11 cellular contexts compared by ENCODE assay signal in the genomic region with DNA sequence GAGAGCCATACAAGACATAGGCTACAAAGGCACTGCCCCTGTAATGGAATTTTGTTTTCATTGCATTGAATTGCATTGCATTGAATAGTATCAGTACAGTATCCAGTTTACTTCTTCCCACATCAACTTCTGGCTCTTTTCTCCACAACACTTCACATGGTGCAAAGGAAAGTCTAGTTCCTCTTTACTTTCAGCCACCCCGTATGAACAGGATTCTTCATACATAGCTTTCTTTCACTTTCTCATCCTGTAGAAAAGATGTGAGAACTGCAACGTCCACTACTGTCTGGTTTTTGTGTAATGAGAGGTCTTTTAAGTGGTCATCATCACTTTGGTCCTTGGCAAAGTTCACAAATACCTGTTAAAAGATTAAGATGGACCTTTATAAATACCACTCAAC.
DNase-seq lines count a peak whose midpoint lies in the region; ATAC-seq lines count a peak whose summit lies in the region.
"Had no signal": no experiment of that assay in that cellular context is flagged by ENCODE, and none has a peak within 500 bp of the region (broad histone marks: within the 10 kb centered on the region; RNA-seq: fewer than 3 reads in every experiment).

No MANE protein-coding gene starts in this region.

- H3K27me3 Mint-ChIP-seq in stimulated activated naive CD8-positive, alpha-beta T cell treated with anti-CD3 and anti-CD28 coated beads, Interleukin-15, Interleukin-2, amounts not matched to agents 100 ng/mL and 50 ng/mL, for 24 hours = no peaks in the 10 kb centered on the region
- H3K27me3 Mint-ChIP-seq in stimulated activated naive CD8-positive, alpha-beta T cell treated with anti-CD3 and anti-CD28 coated beads, Interleukin-15, amount 100 ng/mL, for 72 hours = no peaks in the 10 kb centered on the region

- no peak for DNase-seq in stimulated activated naive CD8-positive, alpha-beta T cell treated with anti-CD3 and anti-CD28 coated beads, Interleukin-15, amount 100 ng/mL, for 72 hours
- DNase-seq in NCI-H2081 (lab: John Stamatoyannopoulos, UW) (no peak), NCI-H2029 treated with DMSO at 0.1 percent for 48 hours (lab: John Stamatoyannopoulos, UW) (no peak), DMS79 (lab: John Stamatoyannopoulos, UW) (no peak), NCI-H446 treated with DMSO at 0.1 percent for 48 hours (lab: John Stamatoyannopoulos, UW) (no peak)
- DNase-seq: 8988T, HCEC 1CT, sigmoid colon had no signal

- H3K4me1 Mint-ChIP-seq in stimulated activated naive CD8-positive, alpha-beta T cell treated with anti-CD3 and anti-CD28 coated beads, Interleukin-15, Interleukin-2, amounts not matched to agents 100 ng/mL and 50 ng/mL, for 24 hours (ENCODE audit: low read depth) = no peaks in the 10 kb centered on the region
- no peaks in the 10 kb centered on the region for H3K4me1 Mint-ChIP-seq in stimulated activated naive CD8-positive, alpha-beta T cell treated with anti-CD3 and anti-CD28 coated beads, Interleukin-15, amount 100 ng/mL, for 72 hours

- no peak overlapping the region for H3K4me3 Mint-ChIP-seq in stimulated activated naive CD8-positive, alpha-beta T cell treated with anti-CD3 and anti-CD28 coated beads, Interleukin-15, Interleukin-2, amounts not matched to agents 100 ng/mL and 50 ng/mL, for 24 hours
- no peak overlapping the region for H3K4me3 Mint-ChIP-seq in stimulated activated naive CD8-positive, alpha-beta T cell treated with anti-CD3 and anti-CD28 coated beads, Interleukin-15, amount 100 ng/mL, for 72 hours

- H3K36me3 Mint-ChIP-seq in stimulated activated naive CD8-positive, alpha-beta T cell treated with anti-CD3 and anti-CD28 coated beads, Interleukin-15, Interleukin-2, amounts not matched to agents 100 ng/mL and 50 ng/mL, for 24 hours (ENCODE audit: low read depth) = peaks cover 7% of the 10 kb centered on the region

- ATAC-seq in stimulated activated naive CD8-positive, alpha-beta T cell treated with anti-CD3 and anti-CD28 coated beads, Interleukin-15, amount 100 ng/mL, for 72 hours = no peak
- ATAC-seq in HG02759 (IDR thresholded peaks at IDR 0.05; ENCODE audit: unreplicated experiment) = peak; percentile 80
- ATAC-seq in HG03521 (IDR thresholded peaks at IDR 0.05; ENCODE audit: unreplicated experiment) = peak; percentile 84

- H3K9me3 Mint-ChIP-seq in stimulated activated naive CD8-positive, alpha-beta T cell treated with anti-CD3 and anti-CD28 coated beads, Interleukin-15, Interleukin-2, amounts not matched to agents 100 ng/mL and 50 ng/mL, for 24 hours = no peaks in the 10 kb centered on the region
- no peaks in the 10 kb centered on the region for H3K9me3 Mint-ChIP-seq in stimulated activated naive CD8-positive, alpha-beta T cell treated with anti-CD3 and anti-CD28 coated beads, Interleukin-15, amount 100 ng/mL, for 72 hours

- H3K27ac Mint-ChIP-seq in stimulated activated naive CD8-positive, alpha-beta T cell treated with anti-CD3 and anti-CD28 coated beads, Interleukin-15, Interleukin-2, amounts not matched to agents 100 ng/mL and 50 ng/mL, for 24 hours = peak overlapping the region; percentile 13
- H3K27ac Mint-ChIP-seq in stimulated activated naive CD8-positive, alpha-beta T cell treated with anti-CD3 and anti-CD28 coated beads, Interleukin-15, amount 100 ng/mL, for 72 hours = no peak overlapping the region
